Comparison of ENCODE assay signal across 18 cellular contexts in genomic region chr14:105908481-105908911, GRCh38.
DNase-seq lines count a peak whose midpoint lies in the region; ATAC-seq and TF ChIP-seq lines count a peak whose summit lies in the region.
"Had no signal": no experiment of that assay in that cellular context is flagged by ENCODE, and none has a peak within 500 bp of the region (broad histone marks: within the 10 kb centered on the region; RNA-seq: fewer than 3 reads in every experiment).

No MANE protein-coding gene starts in this region.

- CTCF ChIA-PET in GM10248 (lab: Yijun Ruan, JAX) = no interaction called here

- POLR2A ChIA-PET in GM10248 (lab: Yijun Ruan, JAX) = no interaction called here

- DNase-seq in GM10248 (ENCODE audit: extremely low spot score) = peak; percentile 52
- DNase-seq in natural killer cell = no peak
- no peak for DNase-seq in NOMO-1 treated with DMSO at 0.1 percent for 48 hours (lab: John Stamatoyannopoulos, UW; ENCODE audit: unreplicated experiment)
- DNase-seq in NCI-H774 (lab: John Stamatoyannopoulos, UW) = no peak
- no peak for DNase-seq in activated CD4-positive, alpha-beta T cell treated with anti-CD3 and anti-CD28 coated beads for 4 hours
- DNase-seq: activated CD4-positive, CD25-positive, alpha-beta regulatory T cell treated with anti-CD3 and anti-CD28 coated beads, Interleukin-2, amount 50 U/mL, for 72 hours; mesenchymal stem cell; NCI-H1105; NCI-H2107; NCI-H524 treated with DMSO at 0.1 percent for 48 hours; PC-9; T1000 had no signal

- ATAC-seq in HG03571 (IDR thresholded peaks at IDR 0.05; ENCODE audit: unreplicated experiment) (peak; percentile 68), SK-N-SH treated with all-trans-retinoic acid at 6 μM for 48 hours (peak; percentile 34; the same call in 1 of the 3 replicates), natural killer cell (peak in 2 of 3 donors; percentile 46 to 61), HG03045 (IDR thresholded peaks at IDR 0.05; ENCODE audit: unreplicated experiment) (no peak)
- ATAC-seq: K562 had no signal

- intact Hi-C loops in natural killer cell (cut with micrococcal nuclease) = no loop called here

- no peak for TF ChIP-seq CTCF in GM10248 (IDR thresholded peaks at IDR 0.05; ENCODE audit: control extremely low read depth, extremely low read depth, low read depth, missing control alignments)
- TF ChIP-seq CTCF in natural killer cell (IDR thresholded peaks at IDR 0.05) = no peak

- H3K27ac Mint-ChIP-seq in natural killer cell = peak overlapping the region in 1 of 2 donors; percentile 31
- H3K27ac Mint-ChIP-seq: dendritic cell treated with granulocyte-macrophage colony-stimulating factor and Interleukin-4, amounts not matched to agents 40 ng/mL and 50 ng/mL, for 4 days; nephron had no signal

- H3K9me3 Mint-ChIP-seq in natural killer cell = no peaks in the 10 kb centered on the region
- H3K9me3 Mint-ChIP-seq: dendritic cell treated with granulocyte-macrophage colony-stimulating factor and Interleukin-4, amounts not matched to agents 40 ng/mL and 50 ng/mL, for 4 days had no signal

- no peak overlapping the region for H3K4me3 Mint-ChIP-seq in natural killer cell
- H3K4me3 Mint-ChIP-seq: dendritic cell treated with granulocyte-macrophage colony-stimulating factor and Interleukin-4, amounts not matched to agents 40 ng/mL and 50 ng/mL, for 4 days; nephron had no signal

- peaks cover 8 to 12% of the 10 kb centered on the region in 2 donors for H3K27me3 Mint-ChIP-seq in natural killer cell (ENCODE audit: low read depth in 2 of 2)

- H3K36me3 Mint-ChIP-seq in natural killer cell = no peaks in the 10 kb centered on the region

- peaks cover 0 to 6% of the 10 kb centered on the region in 2 donors for H3K4me1 Mint-ChIP-seq in natural killer cell
- H3K4me1 Mint-ChIP-seq: nephron had no signal

TF ChIP-seq in SK-N-SH treated with all-trans-retinoic acid at 6 μM for 48 hours, 23 proteins besides CTCF, POLR2A, EP300 and RAD21:
- TF ChIP-seq TCF4 (CRISPR knock-in tag; IDR thresholded peaks at IDR 0.05; ENCODE audit: borderline replicate concordance) (peak; percentile 17; the same call in 1 of the 2 replicates), TSHZ2 (CRISPR knock-in tag; IDR thresholded peaks at IDR 0.05) (no peak)
